ENCODE assay signal across 15 cellular contexts in genomic region chr12:34598851-34599529, GRCh38.
"Had no signal": no experiment of that assay in that cellular context is flagged by ENCODE, and none has a peak within 500 bp of the region (broad histone marks: within the 10 kb centered on the region; RNA-seq: fewer than 3 reads in every experiment).

No MANE protein-coding gene starts in this region.

- H3K27me3 ChIP-seq: cardiac muscle cell, pancreas had no signal

- H3K36me3 Mint-ChIP-seq: stimulated activated effector memory CD8-positive, alpha-beta T cell treated with anti-CD3 and anti-CD28 coated beads, Interleukin-12 subunit alpha, Interleukin-12 subunit beta, amount 100 ng/mL, for 72 hours had no signal

- H3K27ac Mint-ChIP-seq: activated CD4-positive, alpha-beta memory T cell treated with anti-CD3 and anti-CD28 coated beads, Interleukin-2, amount 10 ng/mL, durations not matched to agents 7 days and 5 days; stimulated activated effector memory CD8-positive, alpha-beta T cell treated with anti-CD3 and anti-CD28 coated beads, Interleukin-12 subunit alpha, Interleukin-12 subunit beta, amount 100 ng/mL, for 72 hours had no signal

- H3K27ac ChIP-seq: cardiac muscle cell, heart right ventricle, pancreas had no signal

- DNase-seq: activated CD4-positive, alpha-beta memory T cell treated with anti-CD3 and anti-CD28 coated beads, Interleukin-2, amount 10 ng/mL, durations not matched to agents 7 days and 5 days; activated T-cell treated with anti-CD3 and anti-CD28 coated beads, Interleukin-2, amount 50 U/mL, for 48 hours; left ventricle myocardium superior; mesendoderm; small intestine; substantia nigra; T-helper 9 cell had no signal

- H3K9me3 ChIP-seq: pancreas had no signal

- H3K4me3 ChIP-seq: cardiac muscle cell, heart right ventricle, pancreas had no signal

- FAIRE-seq: colon, endothelial cell of umbilical vein, frontal cortex, keratinocyte, pancreas, small intestine had no signal

- H3K4me3 Mint-ChIP-seq: activated CD4-positive, alpha-beta memory T cell treated with anti-CD3 and anti-CD28 coated beads, Interleukin-2, amount 10 ng/mL, durations not matched to agents 7 days and 5 days; stimulated activated effector memory CD8-positive, alpha-beta T cell treated with anti-CD3 and anti-CD28 coated beads, Interleukin-12 subunit alpha, Interleukin-12 subunit beta, amount 100 ng/mL, for 72 hours had no signal

- H3K4me1 ChIP-seq: heart right ventricle, pancreas had no signal

- H3K27me3 Mint-ChIP-seq: activated CD4-positive, alpha-beta memory T cell treated with anti-CD3 and anti-CD28 coated beads, Interleukin-2, amount 10 ng/mL, durations not matched to agents 7 days and 5 days had no signal

- H3K36me3 ChIP-seq: cardiac muscle cell, heart right ventricle, pancreas had no signal

- H3K4me1 Mint-ChIP-seq: activated CD4-positive, alpha-beta memory T cell treated with anti-CD3 and anti-CD28 coated beads, Interleukin-2, amount 10 ng/mL, durations not matched to agents 7 days and 5 days; stimulated activated effector memory CD8-positive, alpha-beta T cell treated with anti-CD3 and anti-CD28 coated beads, Interleukin-12 subunit alpha, Interleukin-12 subunit beta, amount 100 ng/mL, for 72 hours had no signal
